ENCODE assay signal across 12 cellular contexts in the genomic region with DNA sequence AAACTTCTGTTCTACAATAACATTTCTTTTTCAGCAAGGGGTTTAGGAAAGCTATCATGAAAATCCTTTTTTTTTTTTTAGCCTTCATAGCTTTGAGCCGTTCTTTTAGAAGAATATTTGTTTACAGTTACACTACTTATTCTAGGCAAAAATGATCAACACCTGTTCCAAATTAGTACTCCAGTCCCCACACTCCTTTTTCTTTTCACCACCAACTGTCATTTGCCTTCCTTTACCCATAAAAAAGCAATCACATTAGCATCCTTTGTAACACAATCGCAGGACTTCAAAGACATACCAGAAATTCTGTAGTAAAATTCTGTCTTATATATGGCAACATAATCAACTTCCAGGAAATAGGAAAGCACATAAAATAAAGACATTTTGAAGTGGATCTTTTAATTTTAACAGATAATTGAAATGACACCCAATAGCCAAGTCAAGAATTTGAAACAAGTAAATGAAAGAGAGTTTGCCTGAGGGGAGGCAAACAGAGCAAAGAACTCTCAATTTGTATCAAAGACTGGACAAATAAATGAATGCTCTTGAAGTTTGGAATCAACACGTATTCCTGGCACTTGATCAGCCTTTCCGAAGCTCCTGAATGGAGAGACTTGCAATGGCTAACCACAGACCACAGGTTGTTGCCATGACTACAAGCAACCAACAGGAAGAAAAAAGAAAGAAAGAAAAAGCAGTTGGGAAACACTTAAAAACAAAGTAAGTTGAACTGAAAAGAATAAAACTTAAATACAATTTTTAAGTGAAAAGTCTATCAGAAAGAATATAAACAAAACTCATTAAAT.
DNase-seq lines count a peak whose midpoint lies in the region; ATAC-seq and TF ChIP-seq lines count a peak whose summit lies in the region.
"Had no signal": no experiment of that assay in that cellular context is flagged by ENCODE, and none has a peak within 500 bp of the region (broad histone marks: within the 10 kb centered on the region; RNA-seq: fewer than 3 reads in every experiment).

No MANE protein-coding gene starts in this region.

- TF ChIP-seq POLR2A in suprapubic skin (IDR thresholded peaks at IDR 0.05), result no peak

- TF ChIP-seq EP300 in suprapubic skin (IDR thresholded peaks at IDR 0.05), result no peak

- H3K4me3 Mint-ChIP-seq in activated CD4-positive, alpha-beta T cell treated with anti-CD3 and anti-CD28 coated beads for 36 hours, result no peak overlapping the region
- H3K4me3 Mint-ChIP-seq in T-helper 17 cell, result no peak overlapping the region
- H3K4me3 Mint-ChIP-seq: naive thymus-derived CD8-positive, alpha-beta T cell had no signal

- intact Hi-C loops in activated CD4-positive, alpha-beta T cell treated with anti-CD3 and anti-CD28 coated beads for 36 hours (cut with DNase I, micrococcal nuclease), result no loop called here

- CTCF ChIA-PET in activated CD4-positive, alpha-beta T cell treated with anti-CD3 and anti-CD28 coated beads for 36 hours (lab: Charles Lee), result interaction anchor here (0.9 kb wide), 1 partner anchor 23 kb away, joined by 3 read pairs; no protein-coding TSS in a partner anchor

- no peaks in the 10 kb centered on the region for H3K27me3 Mint-ChIP-seq in activated CD4-positive, alpha-beta T cell treated with anti-CD3 and anti-CD28 coated beads for 36 hours
- no peaks in the 10 kb centered on the region for H3K27me3 Mint-ChIP-seq in T-helper 17 cell

- H3K27ac Mint-ChIP-seq in activated CD4-positive, alpha-beta T cell treated with anti-CD3 and anti-CD28 coated beads for 36 hours, result no peak overlapping the region
- no peak overlapping the region for H3K27ac Mint-ChIP-seq in T-helper 17 cell
- H3K27ac Mint-ChIP-seq: naive thymus-derived CD8-positive, alpha-beta T cell had no signal

- H3K27ac ChIP-seq in suprapubic skin, result no peak overlapping the region
- H3K27ac ChIP-seq: C4-2B, coronary artery had no signal

- 5% methylated on average over 4 of the region's 4 CpGs for WGBS in suprapubic skin

- H3K36me3 ChIP-seq in suprapubic skin, result no peaks in the 10 kb centered on the region

- H3K36me3 Mint-ChIP-seq in activated CD4-positive, alpha-beta T cell treated with anti-CD3 and anti-CD28 coated beads for 36 hours (ENCODE audit: low read depth), result no peaks in the 10 kb centered on the region
- no peaks in the 10 kb centered on the region for H3K36me3 Mint-ChIP-seq in T-helper 17 cell (ENCODE audit: low read depth)
- H3K36me3 Mint-ChIP-seq: naive thymus-derived CD8-positive, alpha-beta T cell had no signal

- POLR2A ChIA-PET in activated CD4-positive, alpha-beta T cell treated with anti-CD3 and anti-CD28 coated beads for 36 hours (lab: Charles Lee), result no interaction called here

- H3K9me3 ChIP-seq in suprapubic skin, result no peaks in the 10 kb centered on the region
- H3K9me3 ChIP-seq in T-helper 17 cell (ENCODE audit: control insufficient read depth, low read length, poor library complexity, severe bottlenecking), result no peaks in the 10 kb centered on the region

- no peak for ATAC-seq in activated CD4-positive, alpha-beta T cell treated with anti-CD3 and anti-CD28 coated beads for 36 hours
- no peak for ATAC-seq in GM19463 (IDR thresholded peaks at IDR 0.05; ENCODE audit: unreplicated experiment)
- no peak for ATAC-seq in T-helper 17 cell
- ATAC-seq: naive thymus-derived CD8-positive, alpha-beta T cell had no signal

- TF ChIP-seq CTCF in fibroblast of villous mesenchyme (IDR thresholded peaks at IDR 0.05; ENCODE audit: insufficient read depth, low read depth, low read length) (no peak), suprapubic skin (IDR thresholded peaks at IDR 0.05) (no peak)

- no peak overlapping the region for H3K4me3 ChIP-seq in fibroblast of villous mesenchyme (ENCODE audit: low read depth, low read length)
- H3K4me3 ChIP-seq in suprapubic skin, result no peak overlapping the region
- H3K4me3 ChIP-seq: coronary artery had no signal

- no peaks in the 10 kb centered on the region for H3K9me3 Mint-ChIP-seq in activated CD4-positive, alpha-beta T cell treated with anti-CD3 and anti-CD28 coated beads for 36 hours (ENCODE audit: low read depth)

- no peaks in the 10 kb centered on the region for H3K27me3 ChIP-seq in suprapubic skin

- peaks cover 6% of the 10 kb centered on the region for H3K4me1 Mint-ChIP-seq in activated CD4-positive, alpha-beta T cell treated with anti-CD3 and anti-CD28 coated beads for 36 hours
- H3K4me1 Mint-ChIP-seq in T-helper 17 cell, result no peaks in the 10 kb centered on the region

- H3K4me1 ChIP-seq in suprapubic skin, result no peaks in the 10 kb centered on the region

- DNase-seq in activated CD4-positive, alpha-beta T cell treated with anti-CD3 and anti-CD28 coated beads for 36 hours, result peak; percentile 4
- no peak for DNase-seq in activated CD4-positive, alpha-beta T cell treated with anti-CD3 and anti-CD28 coated beads, Interleukin-2, amount 50 U/mL, for 1 hour
- peak; percentile 79 for DNase-seq in OCI-M1 (lab: John Stamatoyannopoulos, UW)
- peak; percentile 24 for DNase-seq in fibroblast of villous mesenchyme (ENCODE audit: low read depth)
- no peak for DNase-seq in suprapubic skin (ENCODE audit: low spot score in 2 of 2)
- no peak for DNase-seq in NCI-H510A treated with DMSO at 0.1 percent for 48 hours (lab: John Stamatoyannopoulos, UW)
- DNase-seq in T-helper 17 cell, result no peak
- DNase-seq: KG1; naive thymus-derived CD8-positive, alpha-beta T cell had no signal

Comparison
In these comparisons a context has a peak if more than half of its experiments do, and no peak if none do; other contexts are left out.
1. DNase-seq: peak in activated CD4-positive, alpha-beta T cell treated with anti-CD3 and anti-CD28 coated beads for 36 hours (single experiment), OCI-M1 (single experiment) and fibroblast of villous mesenchyme (single experiment); none in activated CD4-positive, alpha-beta T cell treated with anti-CD3 and anti-CD28 coated beads, Interleukin-2, amount 50 U/mL, for 1 hour (single experiment), suprapubic skin (0 of 2), NCI-H510A treated with DMSO at 0.1 percent for 48 hours (single experiment) and T-helper 17 cell (0 of 3).